Comparison of ENCODE assay signal across 8 cellular contexts in the genomic region with DNA sequence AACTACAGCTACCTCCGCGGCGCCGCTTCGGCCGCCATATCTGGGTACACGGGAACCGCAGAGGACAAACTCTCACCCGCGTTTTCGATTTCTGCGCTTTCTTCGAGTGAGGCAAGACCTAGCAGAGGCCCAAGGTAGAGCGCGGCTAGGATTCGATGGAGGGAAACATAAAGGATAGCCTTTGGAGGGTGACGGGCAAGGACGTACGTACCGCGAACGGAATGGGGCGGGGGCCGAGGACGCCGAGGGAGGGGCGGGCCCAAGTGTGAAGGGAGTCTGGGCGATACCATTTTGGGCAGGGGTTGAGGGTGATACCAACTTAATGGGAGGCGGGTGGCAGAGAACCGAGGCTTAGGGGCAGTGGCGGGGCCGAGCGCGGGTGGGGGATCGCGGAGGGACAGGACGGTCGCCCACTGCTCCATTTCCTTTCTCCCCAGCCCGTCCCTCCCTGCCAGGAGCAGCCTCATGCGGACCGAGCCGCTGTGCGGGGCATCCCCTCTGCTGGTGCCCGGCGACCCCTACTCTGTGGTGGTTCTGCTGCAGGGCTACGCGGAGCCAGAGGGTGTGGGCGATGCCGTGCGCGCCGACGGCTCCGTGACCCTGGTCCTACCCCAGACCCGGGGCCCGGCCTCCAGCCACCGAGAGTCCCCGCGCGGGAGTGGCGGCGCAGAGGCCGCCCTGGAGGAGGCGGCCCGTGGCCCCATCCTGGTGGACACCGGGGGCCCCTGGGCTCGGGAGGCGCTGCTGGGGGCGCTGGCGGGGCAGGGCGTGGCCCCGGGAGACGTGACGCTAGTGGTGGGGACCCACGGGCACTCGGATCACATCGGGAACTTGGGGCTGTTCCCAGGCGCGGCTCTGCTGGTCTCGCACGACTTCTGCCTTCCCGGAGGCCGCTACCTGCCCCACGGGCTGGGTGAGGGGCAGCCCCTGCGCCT. TPM values are rescaled to one million over a fixed set of nuclear protein-coding genes. Genes with fewer than 3 reads are reported as not detected.
DNase-seq lines count a peak whose midpoint lies in the region; ATAC-seq and TF ChIP-seq lines count a peak whose summit lies in the region.

A gene with protein sequence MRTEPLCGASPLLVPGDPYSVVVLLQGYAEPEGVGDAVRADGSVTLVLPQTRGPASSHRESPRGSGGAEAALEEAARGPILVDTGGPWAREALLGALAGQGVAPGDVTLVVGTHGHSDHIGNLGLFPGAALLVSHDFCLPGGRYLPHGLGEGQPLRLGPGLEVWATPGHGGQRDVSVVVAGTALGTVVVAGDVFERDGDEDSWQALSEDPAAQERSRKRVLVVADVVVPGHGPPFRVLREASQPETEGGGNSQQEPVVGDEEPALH (plus strand): TSS at position 37 of the 935 bp plus-strand sequence. CDS start 429 bp downstream, at position 466.

- peak within 1 kb of the TSS; percentile 88 for H3K9ac ChIP-seq in iPS-20b (ENCODE audit: low read depth, low read length)
- peak within 1 kb of the TSS; percentile 85 to 97 (median 94) for H3K9ac ChIP-seq in skeletal muscle tissue (ENCODE audit: low read depth in 1 of 3, low read length in 3 of 3)

- 0 out of 2 replicates have a peak, but pooled peaks cover 6% of the 10 kb centered on the region for H3K36me3 ChIP-seq in iPS-20b (ENCODE audit: insufficient read depth, low read depth, low read length)
- H3K36me3 ChIP-seq in skeletal muscle tissue (ENCODE audit: control insufficient read depth in 3 of 3, insufficient read depth in 3 of 3, low read length in 3 of 3), result peaks cover 0 to 4% (median 3%) of the 10 kb centered on the region in 3 donors

- H3K4me1 ChIP-seq in iPS-20b (ENCODE audit: insufficient read depth, low read length) (peaks cover 3% of the 10 kb centered on the region; the same call in 1 of the 2 replicates), skeletal muscle tissue (ENCODE audit: control insufficient read depth in 3 of 3, insufficient read depth in 3 of 3, low read length in 3 of 3) (peaks cover 16 to 37% (median 19%) of the 10 kb centered on the region in 3 donors)

- TF ChIP-seq CTCF in VCaP (conservative IDR thresholded peaks at IDR 0.05), result no peak

- H3K4me3 ChIP-seq in iPS-20b (ENCODE audit: low read length) (peak within 1 kb of the TSS; percentile 92), skeletal muscle tissue (ENCODE audit: low read length in 3 of 3) (peak within 1 kb of the TSS; percentile 93 to 98 (median 97))

- no peaks in the 10 kb centered on the region for H3K9me3 ChIP-seq in iPS-20b (ENCODE audit: insufficient read depth, low read depth, low read length)
- no peaks in the 10 kb centered on the region for H3K9me3 ChIP-seq in skeletal muscle tissue (ENCODE audit: control insufficient read depth in 3 of 3, low read length in 3 of 3)

- H3K27ac ChIP-seq in VCaP (peak within 1 kb of the TSS; percentile 99), iPS-20b (ENCODE audit: low read length) (peak within 1 kb of the TSS; percentile 65), skeletal muscle tissue (ENCODE audit: low read depth, low read length) (peak within 1 kb of the TSS; percentile 96)

- DNase-seq in 8988T, result peak; percentile 65
- DNase-seq in NCI-H2196 (lab: John Stamatoyannopoulos, UW; ENCODE audit: unreplicated experiment), result peak; percentile 92
- DNase-seq in T47D (ENCODE audit: low read depth in 1 of 2, low spot score in 1 of 2), result peak; percentile 57 to 92

- ATAC-seq in GM18858 (IDR thresholded peaks at IDR 0.05; ENCODE audit: unreplicated experiment) (peak; percentile 47), HG03097 (IDR thresholded peaks at IDR 0.05; ENCODE audit: low FRiP score, unreplicated experiment) (peak; percentile 42)

- in situ Hi-C loops in T47D (cut with HindIII; ENCODE audit: low pct_unique_long_range_greater_than_20kb, low sequenced_read_pairs), result no loop called here

- H3K27me3 ChIP-seq in iPS-20b (ENCODE audit: insufficient read depth, low read length) (peaks cover 28% of the 10 kb centered on the region), skeletal muscle tissue (ENCODE audit: control insufficient read depth in 3 of 3, insufficient read depth in 3 of 3, low read length in 3 of 3) (no peaks in the 10 kb centered on the region)

RNA-seq across cellular contexts. Expression of the gene that starts here (rescaled TPM):
- 1.0 TPM for total RNA-seq in skeletal muscle tissue

Comparison
In these comparisons a context has a peak if more than half of its experiments do, and no peak if none do; other contexts are left out.
1. Peak in every context shown above with its lines: DNase-seq, ATAC-seq, H3K4me3 ChIP-seq and H3K27ac ChIP-seq.